In the genomic region with DNA sequence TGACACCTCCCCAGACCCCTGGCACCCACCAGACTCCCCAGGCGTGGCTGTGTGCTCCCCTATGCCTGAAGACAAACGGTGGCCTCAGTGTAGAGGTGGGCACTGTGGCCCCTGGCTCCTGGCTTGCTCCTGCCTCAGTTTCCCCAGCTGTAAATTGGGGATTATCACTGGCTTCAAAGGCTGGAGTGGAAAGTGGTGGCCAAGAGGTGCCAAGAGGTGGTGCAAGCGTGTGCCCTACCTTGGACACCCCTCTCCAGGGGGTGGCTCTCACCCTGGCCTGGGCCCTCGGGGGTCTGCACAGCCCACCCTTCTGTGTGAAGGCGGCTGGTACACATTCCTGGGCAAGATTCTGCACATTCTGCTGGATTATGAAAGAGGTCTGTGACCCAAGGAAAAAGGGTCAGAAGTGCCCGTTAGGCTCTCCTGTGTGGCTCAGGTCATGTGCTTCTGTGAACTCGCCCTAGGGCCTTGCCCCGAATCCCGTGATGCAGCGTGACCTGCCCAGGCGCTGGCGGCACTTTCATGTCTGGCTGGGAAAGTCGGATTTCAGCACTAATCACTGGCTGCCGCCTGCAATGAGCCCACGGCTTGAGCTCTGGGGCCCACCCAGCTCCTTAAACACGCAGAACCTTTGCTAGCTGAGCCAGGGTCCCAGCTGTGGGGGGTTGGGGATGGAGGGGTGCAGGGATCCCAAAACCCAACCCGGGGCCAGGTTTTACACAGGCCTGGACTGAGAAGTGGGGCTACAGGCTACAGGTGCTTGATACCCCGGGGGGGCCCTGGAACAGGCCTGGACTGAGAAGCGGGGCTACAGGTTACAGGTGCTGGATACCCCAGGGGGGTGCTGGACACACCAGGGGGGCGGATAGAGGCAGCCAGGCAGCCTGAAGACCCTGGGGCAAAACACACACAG, we compare ENCODE assay signal across 8 cellular contexts.
DNase-seq lines count a peak whose midpoint lies in the region; ATAC-seq, FAIRE-seq and TF ChIP-seq lines count a peak whose summit lies in the region.
"Not testable (repeated sequence)": the region's sequence is repeated elsewhere in the genome, so short reads cannot be mapped to it uniquely, and the experiment has no call there.

No MANE protein-coding gene starts in this region.

- not testable (repeated sequence) for TF ChIP-seq POLR2A in GM12878 (IDR thresholded peaks at IDR 0.05; ENCODE audit: low read depth, low read length); prostate gland (IDR thresholded peaks at IDR 0.05); suprapubic skin (IDR thresholded peaks at IDR 0.05)

- not testable (repeated sequence) for H3K27me3 ChIP-seq in GM12878 (replicated peaks in 1 of 2; ENCODE audit: control insufficient read depth in 2 of 2, insufficient read depth in 2 of 2, low read length in 1 of 2); fibroblast of lung (ENCODE audit: control insufficient read depth, insufficient read depth, low read length); liver (ENCODE audit: control insufficient read depth in 4 of 4, insufficient read depth in 4 of 4, low read length in 3 of 4); prostate gland (replicated peaks; ENCODE audit: insufficient read depth); suprapubic skin

- H2AFZ ChIP-seq in GM12878 (ENCODE audit: control insufficient read depth, low read depth, low read length); fibroblast of lung (ENCODE audit: low read length): not testable (repeated sequence)

- whole genome bisulfite sequencing in GM12878 (ENCODE audit: insufficient coverage, insufficient replicate concordance, low lambda C conversion rate, missing lambda C conversion rate), result 77% methylated on average over 20 of the region's 20 CpGs
- 48% methylated on average over 20 of the region's 20 CpGs for WGBS in liver
- 79% methylated on average over 18 of the region's 20 CpGs for WGBS in prostate gland
- WGBS in suprapubic skin, result 25% methylated on average over 13 of the region's 20 CpGs

- ATAC-seq in activated CD8-positive, alpha-beta T cell treated with anti-CD3 and anti-CD28 coated beads for 36 hours; GM12878: not testable (repeated sequence)

- not testable (repeated sequence) for H3K27ac ChIP-seq in GM12878 (ENCODE audit: control insufficient read depth, insufficient read depth)
- H3K27ac ChIP-seq in fibroblast of lung (ENCODE audit: insufficient read depth, low read length) (peak overlapping the region; percentile 76), liver (ENCODE audit: low read depth in 1 of 2, low read length in 2 of 2) (peak overlapping the region in 1 of 2 donors; percentile 15), prostate gland (peak overlapping the region; percentile 66 to 77), suprapubic skin (peak overlapping the region; percentile 80)

- H3K9me3 ChIP-seq in GM12878 (replicated peaks; ENCODE audit: control insufficient read depth, insufficient read depth, low read length); fibroblast of lung (ENCODE audit: control insufficient read depth, insufficient read depth, low read depth, low read length); liver (ENCODE audit: control insufficient read depth in 4 of 4, low read length in 3 of 4); prostate gland; suprapubic skin: not testable (repeated sequence)

- H3K4me2 ChIP-seq in GM12878 (ENCODE audit: control insufficient read depth, insufficient read depth), result peak overlapping the region; percentile 26
- not testable (repeated sequence) for H3K4me2 ChIP-seq in fibroblast of lung (ENCODE audit: extremely low read depth, insufficient read depth, low read length)

- not testable (repeated sequence) for H3K4me3 Mint-ChIP-seq in CD14-positive monocyte; activated CD8-positive, alpha-beta T cell treated with anti-CD3 and anti-CD28 coated beads for 36 hours

- peak overlapping the region in 3 of 7 donors; percentile 46 to 84 (median 57) for H3K27ac Mint-ChIP-seq in CD14-positive monocyte
- peak overlapping the region; percentile 57 for H3K27ac Mint-ChIP-seq in activated CD8-positive, alpha-beta T cell treated with anti-CD3 and anti-CD28 coated beads for 36 hours

- H3K4me3 ChIP-seq in GM12878, result 0 out of 2 replicates have a peak overlapping the region, but pooled peaks have one; percentile 5
- H3K4me3 ChIP-seq in fibroblast of lung (replicated peaks in 1 of 4; ENCODE audit: control extremely low read depth in 1 of 4, insufficient read depth in 1 of 4, low read depth in 3 of 4, low read length in 4 of 4); liver (ENCODE audit: low read depth in 1 of 3, low read length in 3 of 3); prostate gland: not testable (repeated sequence)
- peak overlapping the region; percentile 15 for H3K4me3 ChIP-seq in suprapubic skin

- H4K20me1 ChIP-seq in GM12878 (ENCODE audit: control insufficient read depth, insufficient read depth); fibroblast of lung (ENCODE audit: control insufficient read depth, extremely low read depth, insufficient read depth, low read length): not testable (repeated sequence)

- intact Hi-C loops in CD14-positive monocyte (cut with micrococcal nuclease); activated CD8-positive, alpha-beta T cell treated with anti-CD3 and anti-CD28 coated beads for 36 hours (cut with micrococcal nuclease); GM12878 (cut with micrococcal nuclease; ENCODE audit: unreplicated experiment): not testable (repeated sequence)
- intact Hi-C loops in prostate gland (cut with DNase I), result loop anchor here (10.0 kb wide), 1 partner anchor 682 kb away; no protein-coding TSS in a partner anchor

- not testable (repeated sequence) for FAIRE-seq in GM12878 (lab: Jason Lieb, UNC)

- SMC1A ChIA-PET in GM12878 (lab: Charles Lee; ENCODE audit: uncharacterized antibody, unreplicated experiment), result not testable (repeated sequence)

- not testable (repeated sequence) for H3K9me3 Mint-ChIP-seq in CD14-positive monocyte; activated CD8-positive, alpha-beta T cell treated with anti-CD3 and anti-CD28 coated beads for 36 hours

- peaks cover 9 to 15% of the 10 kb centered on the region in 2 experiments; a peak in 3 of 4 replicates for H3K36me3 ChIP-seq in GM12878 (ENCODE audit: control insufficient read depth in 2 of 2, insufficient read depth in 2 of 2, low read length in 1 of 2)
- not testable (repeated sequence) for H3K36me3 ChIP-seq in fibroblast of lung (ENCODE audit: control insufficient read depth, insufficient read depth, low read length); liver (ENCODE audit: control insufficient read depth in 4 of 4, insufficient read depth in 3 of 4, low read depth in 1 of 4, low read length in 3 of 4); prostate gland; suprapubic skin

- H3K4me1 ChIP-seq in GM12878 (ENCODE audit: control insufficient read depth, insufficient read depth, low read length) (peaks cover 43% of the 10 kb centered on the region), fibroblast of lung (ENCODE audit: control insufficient read depth, extremely low read depth, insufficient read depth, low read length) (peaks cover 20% of the 10 kb centered on the region), liver (ENCODE audit: control insufficient read depth in 4 of 4, insufficient read depth in 4 of 4, low read length in 3 of 4) (peaks cover 12 to 35% (median 24%) of the 10 kb centered on the region in 4 donors), prostate gland (replicated peaks) (peaks cover 33% of the 10 kb centered on the region), suprapubic skin (peaks cover 96% of the 10 kb centered on the region)

- RAD21 ChIA-PET in GM12878 (lab: Charles Lee; ENCODE audit: unreplicated experiment), result not testable (repeated sequence)

- peaks cover 36 to 59% of the 10 kb centered on the region in 2 donors for H3K36me3 Mint-ChIP-seq in CD14-positive monocyte
- peaks cover 57% of the 10 kb centered on the region for H3K36me3 Mint-ChIP-seq in activated CD8-positive, alpha-beta T cell treated with anti-CD3 and anti-CD28 coated beads for 36 hours (ENCODE audit: low read depth)

- peaks cover 88% of the 10 kb centered on the region for H3K79me2 ChIP-seq in GM12878 (ENCODE audit: control insufficient read depth, insufficient read depth, low read length)
- peaks cover 88% of the 10 kb centered on the region for H3K79me2 ChIP-seq in fibroblast of lung (ENCODE audit: control insufficient read depth, insufficient read depth, low read length)

- H3K9ac ChIP-seq in GM12878 (ENCODE audit: control insufficient read depth, insufficient read depth, low read length); fibroblast of lung (ENCODE audit: insufficient read depth, low read length); liver (ENCODE audit: low read depth in 1 of 2, low read length in 2 of 2): not testable (repeated sequence)

- DNase-seq in CD14-positive monocyte (ENCODE audit: low spot score) (peak; percentile 46), suprapubic skin (ENCODE audit: low spot score in 2 of 2) (peak; percentile 85 to 88)
- not testable (repeated sequence) for DNase-seq in activated CD8-positive, alpha-beta T cell treated with anti-CD3 and anti-CD28 coated beads for 36 hours; GM12878 (ENCODE audit: low read depth, low spot score); fibroblast of lung (ENCODE audit: low read depth in 2 of 2); prostate gland (ENCODE audit: low spot score)

- H3K4me1 Mint-ChIP-seq in CD14-positive monocyte, result peaks cover 44% of the 10 kb centered on the region
- H3K4me1 Mint-ChIP-seq in activated CD8-positive, alpha-beta T cell treated with anti-CD3 and anti-CD28 coated beads for 36 hours (ENCODE audit: low read depth), result peaks cover 75% of the 10 kb centered on the region

- not testable (repeated sequence) for H3K27me3 Mint-ChIP-seq in CD14-positive monocyte (ENCODE audit: low read depth in 3 of 3); activated CD8-positive, alpha-beta T cell treated with anti-CD3 and anti-CD28 coated beads for 36 hours

- not testable (repeated sequence) for TF ChIP-seq CTCF in CD14-positive monocyte (IDR thresholded peaks at IDR 0.05); activated CD8-positive, alpha-beta T cell treated with anti-CD3 and anti-CD28 coated beads for 36 hours (IDR thresholded peaks at IDR 0.05); GM12878 (IDR thresholded peaks at IDR 0.05 in 2 of 3, conservative IDR thresholded peaks at IDR 0.05 in 1 of 3; ENCODE audit: control insufficient read depth in 2 of 3, extremely low read depth in 1 of 3, insufficient read depth in 1 of 3, low read depth in 3 of 3, low read length in 3 of 3); fibroblast of lung (conservative IDR thresholded peaks at IDR 0.05 in 1 of 2, IDR thresholded peaks at IDR 0.05 in 1 of 2; ENCODE audit: low read depth in 1 of 2, low read length in 2 of 2); liver (IDR thresholded peaks at IDR 0.05; ENCODE audit: low read depth, low read length, missing input control); prostate gland (IDR thresholded peaks at IDR 0.05); suprapubic skin (IDR thresholded peaks at IDR 0.05)

- not testable (repeated sequence) for TF ChIP-seq RAD21 in Ishikawa (IDR thresholded peaks at IDR 0.05; ENCODE audit: low read depth); GM12878 (IDR thresholded peaks at IDR 0.05; ENCODE audit: insufficient read depth, low read depth, low read length)
- TF ChIP-seq RAD21 in liver (IDR thresholded peaks at IDR 0.05), result peak in 1 of 2 donors; percentile 11

- POLR2A ChIA-PET in activated CD8-positive, alpha-beta T cell treated with anti-CD3 and anti-CD28 coated beads for 36 hours (lab: Charles Lee); GM12878 (lab: Charles Lee): not testable (repeated sequence)

- in situ Hi-C loops in GM12878 (cut with MboI), result not testable (repeated sequence)

- CTCF ChIA-PET in activated CD8-positive, alpha-beta T cell treated with anti-CD3 and anti-CD28 coated beads for 36 hours (lab: Charles Lee); GM12878 (lab: Yijun Ruan, JAX): not testable (repeated sequence)

- peak; percentile 57 for TF ChIP-seq EP300 in Ishikawa (IDR thresholded peaks at IDR 0.05; ENCODE audit: borderline replicate concordance)
- TF ChIP-seq EP300 in GM12878 (IDR thresholded peaks at IDR 0.05; ENCODE audit: borderline replicate concordance in 1 of 2, control insufficient read depth in 1 of 2, low read depth in 2 of 2, low read length in 2 of 2); suprapubic skin (IDR thresholded peaks at IDR 0.05): not testable (repeated sequence)

- not testable (repeated sequence) for BruUV-seq in GM12878 (replicated peaks; lab: Mats Ljungman, UMichigan)
